In the genomic region with DNA sequence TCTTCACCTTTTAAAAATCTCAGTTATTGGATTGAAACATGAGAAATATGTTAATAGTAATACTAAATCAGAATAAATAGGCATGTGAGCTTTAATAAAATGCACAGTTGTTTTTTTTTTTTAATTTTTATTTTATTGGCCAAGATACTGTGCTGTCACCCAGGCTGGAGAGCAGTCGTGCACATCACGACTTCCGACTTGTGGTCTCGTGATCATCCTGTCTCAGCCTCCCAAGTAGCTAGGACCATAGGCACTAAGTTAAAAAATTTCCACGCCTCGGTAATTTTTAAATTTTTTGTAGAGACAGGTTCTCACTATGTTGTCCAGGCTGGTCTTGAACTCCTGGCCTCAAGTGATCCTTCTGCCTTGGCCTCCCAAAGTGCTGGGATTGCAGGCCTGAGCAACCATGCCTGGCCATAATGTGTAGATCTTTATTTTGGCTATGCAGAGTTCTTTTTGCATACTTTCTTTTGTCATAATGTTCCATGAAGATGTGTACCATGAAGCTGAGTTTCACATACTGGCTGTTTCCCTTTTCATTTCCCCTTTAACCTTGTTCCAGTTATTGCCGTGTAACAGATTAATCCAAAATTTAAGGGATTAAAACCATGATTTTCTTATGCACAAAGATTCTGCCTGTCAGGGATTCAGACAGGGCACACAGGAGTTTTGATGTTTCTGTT, we compare ENCODE assay signal across 12 cellular contexts. TPM values are rescaled to one million over a fixed set of nuclear protein-coding genes. Genes with fewer than 3 reads are reported as not detected.
DNase-seq lines count a peak whose midpoint lies in the region; ATAC-seq and TF ChIP-seq lines count a peak whose summit lies in the region.
"Had no signal": no experiment of that assay in that cellular context is flagged by ENCODE, and none has a peak within 500 bp of the region (broad histone marks: within the 10 kb centered on the region; RNA-seq: fewer than 3 reads in every experiment).

No MANE protein-coding gene starts in this region.

- CTCF ChIA-PET in HCT116 (lab: Charles Lee): no interaction called here

- H2AFZ ChIP-seq in HCT116 (ENCODE audit: low read depth, low read length, poor library complexity, severe bottlenecking): no peak overlapping the region
- H2AFZ ChIP-seq: GM23248 had no signal

- H3K27me3 ChIP-seq in HCT116 (ENCODE audit: insufficient read depth, low read length) (no peaks in the 10 kb centered on the region), psoas muscle (ENCODE audit: insufficient read depth in 3 of 3, low read length in 2 of 3) (no peaks in the 10 kb centered on the region)
- H3K27me3 ChIP-seq: BE2C had no signal

- peaks cover 41% of the 10 kb centered on the region; the same call in 1 of the 2 replicates for H4K20me1 ChIP-seq in HCT116 (ENCODE audit: insufficient read depth)

- intact Hi-C loops in HCT116 (cut with micrococcal nuclease) (loop anchor here (5.0 kb wide), 1 partner anchor 70 kb away; no protein-coding TSS in a partner anchor), psoas muscle (cut with DNase I) (no loop called here)

- no TSS peak for BruUV-seq in HCT116 (replicated peaks; lab: Mats Ljungman, UMichigan)

- no peaks in the 10 kb centered on the region for H3K9me2 ChIP-seq in HCT116 (ENCODE audit: insufficient read depth)

- H3K4me1 ChIP-seq in HCT116 (ENCODE audit: control insufficient read depth in 1 of 2, insufficient read depth in 2 of 2, low read length in 2 of 2) (peaks cover 24 to 75% of the 10 kb centered on the region in 2 experiments), psoas muscle (peaks cover 51% of the 10 kb centered on the region)
- H3K4me1 ChIP-seq: BE2C had no signal

- peak overlapping the region; percentile 5 for H3K27ac Mint-ChIP-seq in activated naive CD4-positive, alpha-beta T cell treated with anti-CD3 and anti-CD28 coated beads, Interleukin-2, amount 50 U/mL, for 24 hours
- H3K27ac Mint-ChIP-seq in activated T-helper 17 cell treated with anti-CD3 and anti-CD28 coated beads, Interleukin-2, amount 50 U/mL, for 72 hours: peak overlapping the region; percentile 34

- RAD21 ChIA-PET in HCT116 (lab: Charles Lee; ENCODE audit: low non-redundant PET in 1 of 2, low total read pairs in 2 of 2, uncharacterized antibody in 2 of 2, unreplicated experiment in 2 of 2): no interaction called here

- POLR2A ChIA-PET in HCT116 (lab: Charles Lee): interaction anchor here (0.6 kb wide), 1 partner anchor 9 kb away, joined by 3 read pairs; no protein-coding TSS in a partner anchor

- peaks cover 79% of the 10 kb centered on the region for H3K4me1 Mint-ChIP-seq in activated naive CD4-positive, alpha-beta T cell treated with anti-CD3 and anti-CD28 coated beads, Interleukin-2, amount 50 U/mL, for 24 hours
- peaks cover 25% of the 10 kb centered on the region for H3K4me1 Mint-ChIP-seq in activated T-helper 17 cell treated with anti-CD3 and anti-CD28 coated beads, Interleukin-2, amount 50 U/mL, for 72 hours

- no peak overlapping the region for H3K4me3 ChIP-seq in HCT116 (replicated peaks in 1 of 2; ENCODE audit: low read depth in 1 of 2, low read length in 2 of 2)
- H3K4me3 ChIP-seq in psoas muscle: no peak overlapping the region
- H3K4me3 ChIP-seq: GM23248 had no signal

- no peak overlapping the region for H3K4me3 Mint-ChIP-seq in activated naive CD4-positive, alpha-beta T cell treated with anti-CD3 and anti-CD28 coated beads, Interleukin-2, amount 50 U/mL, for 24 hours
- H3K4me3 Mint-ChIP-seq in activated T-helper 17 cell treated with anti-CD3 and anti-CD28 coated beads, Interleukin-2, amount 50 U/mL, for 72 hours: peak overlapping the region; percentile 26

- WGBS in psoas muscle, 3 donors: 79 to 88% (median 80%) methylated on average over 7 of the region's 7 CpGs

- H3K27ac ChIP-seq in HCT116 (ENCODE audit: low read depth, low read length) (no peak overlapping the region), psoas muscle (peak overlapping the region; percentile 30)
- H3K27ac ChIP-seq: GM23248 had no signal

- TF ChIP-seq CTCF in HCT116 (IDR thresholded peaks at IDR 0.05 in 2 of 3, conservative IDR thresholded peaks at IDR 0.05 in 1 of 3; ENCODE audit: borderline replicate concordance in 1 of 3, insufficient read depth in 1 of 3, low read depth in 2 of 3, low read length in 2 of 3) (no peak), psoas muscle (IDR thresholded peaks at IDR 0.05) (no peak)

- no peak for ATAC-seq in HCT116
- ATAC-seq in activated T-helper 17 cell treated with anti-CD3 and anti-CD28 coated beads, Interleukin-2, amount 50 U/mL, for 72 hours (replicated peaks): no peak
- no peak for ATAC-seq in psoas muscle

- no peaks in the 10 kb centered on the region for H3K9me3 Mint-ChIP-seq in activated naive CD4-positive, alpha-beta T cell treated with anti-CD3 and anti-CD28 coated beads, Interleukin-2, amount 50 U/mL, for 24 hours
- no peaks in the 10 kb centered on the region for H3K9me3 Mint-ChIP-seq in activated T-helper 17 cell treated with anti-CD3 and anti-CD28 coated beads, Interleukin-2, amount 50 U/mL, for 72 hours

- H3K36me3 ChIP-seq in HCT116 (ENCODE audit: control insufficient read depth in 1 of 2, insufficient read depth in 2 of 2, low read length in 2 of 2) (peaks cover 11 to 17% of the 10 kb centered on the region in 2 experiments; a peak in 3 of 4 replicates), psoas muscle (ENCODE audit: insufficient read depth in 1 of 2, low read depth in 1 of 2) (peaks cover 0 to 27% of the 10 kb centered on the region in 2 donors)

- H3K4me2 ChIP-seq in HCT116 (ENCODE audit: low read length): peak overlapping the region; percentile 26; the same call in 1 of the 2 replicates

- no peak for TF ChIP-seq RAD21 in HCT116 (IDR thresholded peaks at IDR 0.05; ENCODE audit: low read depth)

- no peak for DNase-seq in activated naive CD4-positive, alpha-beta T cell treated with Interleukin-2 at 50 U/mL for 16 hours
- DNase-seq in HCT116 (ENCODE audit: low read depth, low spot score) (no peak), psoas muscle (no peak), ureter (ENCODE audit: low spot score) (no peak), NCI-H526 treated with DMSO at 0.1 percent for 48 hours (lab: John Stamatoyannopoulos, UW) (no peak), 8988T (no peak)
- DNase-seq: BE2C, GDM1, NCI-H2107 had no signal

- no peak overlapping the region for H3K9ac ChIP-seq in HCT116 (ENCODE audit: low read length)
- H3K9ac ChIP-seq: GM23248 had no signal

- H3K9me3 ChIP-seq in HCT116 (ENCODE audit: control insufficient read depth in 1 of 2, insufficient read depth in 1 of 2, low read depth in 1 of 2, low read length in 2 of 2): no peaks in the 10 kb centered on the region
- H3K9me3 ChIP-seq in psoas muscle: no peaks in the 10 kb centered on the region
- H3K9me3 ChIP-seq: BE2C had no signal

- peaks cover 100% of the 10 kb centered on the region for H3K79me2 ChIP-seq in HCT116 (ENCODE audit: insufficient read depth, low read length)

- no peaks in the 10 kb centered on the region for H3K27me3 Mint-ChIP-seq in activated naive CD4-positive, alpha-beta T cell treated with anti-CD3 and anti-CD28 coated beads, Interleukin-2, amount 50 U/mL, for 24 hours
- no peaks in the 10 kb centered on the region for H3K27me3 Mint-ChIP-seq in activated T-helper 17 cell treated with anti-CD3 and anti-CD28 coated beads, Interleukin-2, amount 50 U/mL, for 72 hours

- no peak for TF ChIP-seq POLR2A in HCT116 (IDR thresholded peaks at IDR 0.05; ENCODE audit: borderline replicate concordance, extremely low read depth, insufficient read depth, insufficient read length)

- peaks cover 5% of the 10 kb centered on the region for H3K36me3 Mint-ChIP-seq in activated naive CD4-positive, alpha-beta T cell treated with anti-CD3 and anti-CD28 coated beads, Interleukin-2, amount 50 U/mL, for 24 hours
- H3K36me3 Mint-ChIP-seq in activated T-helper 17 cell treated with anti-CD3 and anti-CD28 coated beads, Interleukin-2, amount 50 U/mL, for 72 hours (ENCODE audit: low read depth): peaks cover 86% of the 10 kb centered on the region

TF ChIP-seq in HCT116, 20 proteins besides CTCF, POLR2A, EP300 and RAD21:
- TF ChIP-seq POLR2AphosphoS5 (IDR thresholded peaks at IDR 0.05; ENCODE audit: low read depth, low read length): no peak
- 0 out of 2 replicates have a peak, but pooled peaks have one; percentile 1 for TF ChIP-seq JUND (IDR thresholded peaks at IDR 0.05)

RNA-seq across cellular contexts. Expression of a gene that starts 16.0 kb away (rescaled TPM):
- total RNA-seq in HCT116 (2021; ENCODE audit: unreplicated experiment) (285 TPM), psoas muscle (100 to 1,000 TPM in 3 of 4 donors, 10 to 100 TPM in 1; 70.3 to 122 (median 109) TPM), ureter (244 TPM)
- 133 and 173 TPM in 2 replicates for polyA plus RNA-seq in HCT116 (2012)
- 100 to 1,000 TPM; 151 to 262 TPM for total RNA-seq in activated T-helper 17 cell treated with anti-CD3 and anti-CD28 coated beads, Interleukin-2, amount 50 U/mL, for 72 hours
- 10 to 100 TPM; 31.4 to 57.8 (median 54.9) TPM for polyA plus RNA-seq in psoas muscle

RNA-seq across cellular contexts. Expression of a gene that starts 37.9 kb away (rescaled TPM):
- total RNA-seq in HCT116 (2021; ENCODE audit: unreplicated experiment) (101 TPM), psoas muscle (10 to 100 TPM; 26.7 to 51.5 (median 37.0) TPM), ureter (79.8 TPM)
- polyA plus RNA-seq in HCT116 (2012): 66.4 and 80.0 TPM in 2 replicates
- total RNA-seq in activated T-helper 17 cell treated with anti-CD3 and anti-CD28 coated beads, Interleukin-2, amount 50 U/mL, for 72 hours: 100 to 1,000 TPM; 113 to 138 TPM
- polyA plus RNA-seq in psoas muscle: 10 to 100 TPM; 21.0 to 33.9 (median 28.3) TPM
